Comparison of ENCODE assay signal across 19 cellular contexts in the genomic region with DNA sequence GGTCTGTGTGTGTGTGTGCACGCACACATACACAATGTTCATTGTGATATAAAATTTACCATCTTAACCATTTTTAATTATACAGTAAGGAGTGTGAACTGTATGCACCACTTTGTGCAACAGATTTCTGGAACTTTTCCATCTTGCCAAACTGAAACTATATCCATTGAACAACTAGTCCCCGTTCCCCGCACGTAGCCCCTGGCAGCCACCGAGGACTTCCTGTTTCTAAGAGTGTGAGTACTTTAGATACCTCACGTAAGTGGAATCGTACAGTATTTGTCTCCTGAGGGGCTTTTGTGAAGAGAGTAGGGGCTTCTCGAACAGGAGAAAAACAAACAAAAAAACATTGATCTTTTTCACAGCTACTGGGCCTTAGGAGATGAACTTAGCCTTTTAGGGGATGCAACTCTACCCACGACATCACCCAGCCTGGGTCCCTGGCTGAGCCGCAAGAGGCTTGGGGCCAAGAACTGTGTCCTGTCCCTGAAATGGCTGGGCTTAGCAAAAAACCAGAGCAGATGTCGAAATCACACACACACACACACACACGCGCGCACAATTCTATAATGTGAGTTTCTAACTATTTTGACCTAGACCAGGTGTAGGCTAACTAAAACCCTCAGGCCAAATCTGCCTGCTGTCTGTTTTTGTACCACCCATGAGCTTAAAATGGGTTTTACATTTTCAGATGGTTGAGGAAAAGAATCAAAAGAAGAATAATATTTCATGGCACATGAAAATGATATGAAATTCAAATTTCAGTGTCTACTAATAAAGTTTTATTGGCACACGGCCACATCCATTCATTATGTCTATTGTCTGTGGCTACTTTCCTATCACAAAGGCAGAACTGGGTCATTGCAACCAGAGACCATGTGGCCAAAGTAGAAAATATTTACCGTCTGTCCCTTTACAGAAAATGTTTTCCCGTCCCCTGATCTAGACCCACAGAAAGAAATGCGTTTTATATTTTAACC.
DNase-seq lines count a peak whose midpoint lies in the region; ATAC-seq and TF ChIP-seq lines count a peak whose summit lies in the region.
"Had no signal": no experiment of that assay in that cellular context is flagged by ENCODE, and none has a peak within 500 bp of the region (broad histone marks: within the 10 kb centered on the region; RNA-seq: fewer than 3 reads in every experiment).

No MANE protein-coding gene starts in this region.

- 55 to 60% (median 55%) methylated on average over 18 of the region's 18 CpGs for WGBS in psoas muscle, 3 donors
- WGBS in esophagus muscularis mucosa = 65% methylated on average over 18 of the region's 18 CpGs

- ATAC-seq in psoas muscle = peak in 1 of 4 donors; percentile 69
- ATAC-seq: foreskin keratinocyte had no signal

- CTCF ChIA-PET in CD4-positive, alpha-beta memory T cell (lab: Charles Lee; ENCODE audit: partially characterized antibody) = no interaction called here

- H3K4me1 ChIP-seq in psoas muscle (no peaks in the 10 kb centered on the region), esophagus muscularis mucosa (peaks cover 0 to 8% (median 4%) of the 10 kb centered on the region in 4 donors)
- H3K4me1 ChIP-seq in CD4-positive, alpha-beta memory T cell (ENCODE audit: insufficient read depth, low read length) = no peaks in the 10 kb centered on the region
- H3K4me1 ChIP-seq: foreskin keratinocyte, testis had no signal

- no peak overlapping the region for H3K4me3 Mint-ChIP-seq in CD4-positive, alpha-beta memory T cell
- H3K4me3 Mint-ChIP-seq: activated CD4-positive, alpha-beta memory T cell treated with anti-CD3 and anti-CD28 coated beads for 36 hours; activated naive CD8-positive, alpha-beta T cell treated with anti-CD3 and anti-CD28 coated beads, Interleukin-2, amount 10 ng/mL, durations not matched to agents 7 days and 5 days; nephron progenitor cell had no signal

- no peak for TF ChIP-seq POLR2A in esophagus muscularis mucosa (IDR thresholded peaks at IDR 0.05; ENCODE audit: low read depth)

- no peaks in the 10 kb centered on the region for H3K36me3 Mint-ChIP-seq in CD4-positive, alpha-beta memory T cell
- H3K36me3 Mint-ChIP-seq: activated CD4-positive, alpha-beta memory T cell treated with anti-CD3 and anti-CD28 coated beads for 36 hours; activated naive CD8-positive, alpha-beta T cell treated with anti-CD3 and anti-CD28 coated beads, Interleukin-2, amount 10 ng/mL, durations not matched to agents 7 days and 5 days had no signal

- H3K9me3 ChIP-seq in psoas muscle = no peaks in the 10 kb centered on the region
- H3K9me3 ChIP-seq in esophagus muscularis mucosa = no peaks in the 10 kb centered on the region
- H3K9me3 ChIP-seq in CD4-positive, alpha-beta memory T cell (ENCODE audit: control insufficient read depth in 1 of 2, low read length in 2 of 2) = no peaks in the 10 kb centered on the region
- H3K9me3 ChIP-seq: SK-N-SH, testis had no signal

- H3K36me3 ChIP-seq in psoas muscle (ENCODE audit: insufficient read depth in 1 of 2, low read depth in 1 of 2) (no peaks in the 10 kb centered on the region), esophagus muscularis mucosa (no peaks in the 10 kb centered on the region)
- no peaks in the 10 kb centered on the region for H3K36me3 ChIP-seq in CD4-positive, alpha-beta memory T cell (ENCODE audit: insufficient read depth, low read length)

- POLR2A ChIA-PET in CD4-positive, alpha-beta memory T cell (lab: Charles Lee; ENCODE audit: partially characterized antibody) = no interaction called here

- H3K4me1 Mint-ChIP-seq in CD4-positive, alpha-beta memory T cell = no peaks in the 10 kb centered on the region
- H3K4me1 Mint-ChIP-seq: activated naive CD8-positive, alpha-beta T cell treated with anti-CD3 and anti-CD28 coated beads, Interleukin-2, amount 10 ng/mL, durations not matched to agents 7 days and 5 days had no signal

- peaks cover 12 to 16% of the 10 kb centered on the region in 2 donors for H3K27me3 Mint-ChIP-seq in CD4-positive, alpha-beta memory T cell

- H3K27ac Mint-ChIP-seq in CD4-positive, alpha-beta memory T cell = no peak overlapping the region
- H3K27ac Mint-ChIP-seq: activated CD4-positive, alpha-beta memory T cell treated with anti-CD3 and anti-CD28 coated beads for 36 hours; activated naive CD8-positive, alpha-beta T cell treated with anti-CD3 and anti-CD28 coated beads, Interleukin-2, amount 10 ng/mL, durations not matched to agents 7 days and 5 days; nephron progenitor cell had no signal

- TF ChIP-seq EP300 in esophagus muscularis mucosa (IDR thresholded peaks at IDR 0.05) = no peak

- H3K27me3 ChIP-seq in psoas muscle (ENCODE audit: insufficient read depth in 3 of 3, low read length in 2 of 3) = no peaks in the 10 kb centered on the region
- no peaks in the 10 kb centered on the region for H3K27me3 ChIP-seq in esophagus muscularis mucosa
- no peaks in the 10 kb centered on the region for H3K27me3 ChIP-seq in CD4-positive, alpha-beta memory T cell (ENCODE audit: insufficient read depth, low read length)
- H3K27me3 ChIP-seq: foreskin keratinocyte, testis had no signal

- no peak overlapping the region for H3K27ac ChIP-seq in psoas muscle
- H3K27ac ChIP-seq in esophagus muscularis mucosa (replicated peaks in 1 of 4) = no peak overlapping the region
- H3K27ac ChIP-seq in CD4-positive, alpha-beta memory T cell (ENCODE audit: low read depth, low read length) = no peak overlapping the region
- H3K27ac ChIP-seq: foreskin keratinocyte, testis had no signal

- no peak overlapping the region for H3K4me3 ChIP-seq in psoas muscle
- H3K4me3 ChIP-seq in esophagus muscularis mucosa = no peak overlapping the region
- H3K4me3 ChIP-seq in CD4-positive, alpha-beta memory T cell (ENCODE audit: low read length in 2 of 2) = no peak overlapping the region
- H3K4me3 ChIP-seq: testis had no signal

- no peak for TF ChIP-seq CTCF in psoas muscle (IDR thresholded peaks at IDR 0.05)
- no peak for TF ChIP-seq CTCF in esophagus muscularis mucosa (IDR thresholded peaks at IDR 0.05)

- peak; percentile 66 for DNase-seq in MV-4-11 (lab: John Stamatoyannopoulos, UW)
- peak; percentile 47 for DNase-seq in OCI-M1 (lab: John Stamatoyannopoulos, UW)
- peak; percentile 15 for DNase-seq in fibroblast of peridontal ligament (ENCODE audit: extremely low read depth)
- DNase-seq in psoas muscle = peak; percentile 29 to 72
- DNase-seq in retina = no peak
- no peak for DNase-seq in esophagus muscularis mucosa (ENCODE audit: extremely low spot score)
- DNase-seq in CD4-positive, alpha-beta memory T cell = no peak
- DNase-seq: activated CD4-positive, alpha-beta memory T cell treated with anti-CD3 and anti-CD28 coated beads for 36 hours; activated naive CD8-positive, alpha-beta T cell treated with anti-CD3 and anti-CD28 coated beads, Interleukin-2, amount 10 ng/mL, durations not matched to agents 7 days and 5 days; activated T-cell treated with anti-CD3 and anti-CD28 coated beads, Interleukin-2, amount 50 U/mL, for 48 hours; C1 segment of cervical spinal cord; caudate nucleus; foreskin keratinocyte; MM.1S; NCI-H446 treated with DMSO at 0.1 percent for 48 hours; nephron progenitor cell; SK-N-SH; stimulated activated CD4-positive, alpha-beta T cell treated with anti-CD3 and anti-CD28 coated beads, Interleukin-2, amount 100 ng/mL, for 48 hours; testis had no signal

- intact Hi-C loops in psoas muscle (cut with DNase I) = no loop called here
- intact Hi-C loops in esophagus muscularis mucosa (cut with DNase I) = no loop called here
- intact Hi-C loops in CD4-positive, alpha-beta memory T cell (cut with micrococcal nuclease) = no loop called here

- H3K9me3 Mint-ChIP-seq in CD4-positive, alpha-beta memory T cell = peaks cover 0 to 3% (median 0%) of the 10 kb centered on the region in 8 donors
- H3K9me3 Mint-ChIP-seq: activated CD4-positive, alpha-beta memory T cell treated with anti-CD3 and anti-CD28 coated beads for 36 hours; activated naive CD8-positive, alpha-beta T cell treated with anti-CD3 and anti-CD28 coated beads, Interleukin-2, amount 10 ng/mL, durations not matched to agents 7 days and 5 days had no signal

Comparison
In these comparisons a context has a peak if more than half of its experiments do, and no peak if none do; other contexts are left out.
1. DNase-seq: peak in MV-4-11 (single experiment), OCI-M1 (single experiment), fibroblast of peridontal ligament (single experiment) and psoas muscle (2 of 2); none in retina (single experiment), esophagus muscularis mucosa (single experiment) and CD4-positive, alpha-beta memory T cell (0 of 5).